ENCODE assay signal across 8 cellular contexts in genomic region chr19:44024900-44025216, GRCh38. TPM values are rescaled to one million over a fixed set of nuclear protein-coding genes. Genes with fewer than 3 reads are reported as not detected.
DNase-seq lines count a peak whose midpoint lies in the region; ATAC-seq and TF ChIP-seq lines count a peak whose summit lies in the region.

No MANE protein-coding gene starts in this region.

- dilution Hi-C loops in IMR-90 (cut with HindIII; ENCODE audit: low sequenced_read_pairs, unreplicated experiment): no loop called here

- H3K27me3 ChIP-seq in IMR-90 (ENCODE audit: control insufficient read depth, insufficient read depth, low read length) (no peaks in the 10 kb centered on the region), colonic mucosa (no peaks in the 10 kb centered on the region)
- H3K27me3 ChIP-seq in naive thymus-derived CD4-positive, alpha-beta T cell (ENCODE audit: control insufficient read depth in 2 of 2, insufficient read depth in 2 of 2, low read length in 2 of 2): no peaks in the 10 kb centered on the region

- H2AFZ ChIP-seq in IMR-90 (replicated peaks; ENCODE audit: low read length, poor library complexity): peak overlapping the region; percentile 96

- peak overlapping the region; percentile 95 to 100 (median 98) for H3K4me3 Mint-ChIP-seq in naive thymus-derived CD4-positive, alpha-beta T cell

- H3K27me3 Mint-ChIP-seq in naive thymus-derived CD4-positive, alpha-beta T cell: peaks cover 0 to 14% (median 7%) of the 10 kb centered on the region in 5 donors

- no peak overlapping the region for H2BK20ac ChIP-seq in IMR-90 (ENCODE audit: low read depth, low read length)

- POLR2A ChIA-PET in IMR-90 (lab: Charles Lee; ENCODE audit: unreplicated experiment): no interaction called here
- POLR2A ChIA-PET in naive thymus-derived CD4-positive, alpha-beta T cell (lab: Charles Lee): interaction anchor here (0.9 to 1.4 kb wide), 4 partner anchors 9 to 182 kb away, joined by 3 to 4 read pairs (median 3); partner anchors contain the start of gene ZNF45

- peaks cover 27 to 52% (median 47%) of the 10 kb centered on the region in 5 donors for H3K36me3 Mint-ChIP-seq in naive thymus-derived CD4-positive, alpha-beta T cell

- peak overlapping the region; percentile 64 for H2BK5ac ChIP-seq in IMR-90 (ENCODE audit: low read depth, low read length, poor library complexity, severe bottlenecking)

- peak overlapping the region; percentile 65; the same call in 1 of the 2 replicates for H3K18ac ChIP-seq in IMR-90 (ENCODE audit: low read depth, low read length)

- H4K20me1 ChIP-seq in IMR-90 (ENCODE audit: insufficient read depth, low read length): no peaks in the 10 kb centered on the region

- H3K4me1 Mint-ChIP-seq in naive thymus-derived CD4-positive, alpha-beta T cell: peaks cover 12 to 40% (median 31%) of the 10 kb centered on the region in 7 donors

- peak overlapping the region; percentile 99 for H4K5ac ChIP-seq in IMR-90 (ENCODE audit: low read depth, low read length)

- no peak overlapping the region for H2BK120ac ChIP-seq in IMR-90 (ENCODE audit: low read depth, low read length)

- peak overlapping the region; percentile 7; the same call in 1 of the 2 replicates for H4K91ac ChIP-seq in IMR-90 (ENCODE audit: insufficient read depth, low read depth, low read length)

- peak overlapping the region; percentile 2; the same call in 1 of the 2 replicates for H2AK5ac ChIP-seq in IMR-90 (ENCODE audit: low read depth, low read length)

- peaks cover 17% of the 10 kb centered on the region for H3K36me3 ChIP-seq in IMR-90 (ENCODE audit: control insufficient read depth, insufficient read depth, low read length)
- no peaks in the 10 kb centered on the region for H3K36me3 ChIP-seq in colonic mucosa
- peaks cover 0 to 37% (median 21%) of the 10 kb centered on the region in 3 experiments for H3K36me3 ChIP-seq in naive thymus-derived CD4-positive, alpha-beta T cell (ENCODE audit: control insufficient read depth in 2 of 3, insufficient read depth in 3 of 3, low read length in 3 of 3)

- DNase-seq in AG09309 (ENCODE audit: low read depth): no peak
- no peak for DNase-seq in IMR-90
- no peak for DNase-seq in colonic mucosa
- no peak for DNase-seq in naive thymus-derived CD4-positive, alpha-beta T cell
- no peak for DNase-seq in DMS 273 (lab: John Stamatoyannopoulos, UW; ENCODE audit: unreplicated experiment)
- DNase-seq in central memory CD4-positive, alpha-beta T cell: no peak
- DNase-seq in stimulated activated CD4-positive, alpha-beta T cell treated with anti-CD3 and anti-CD28 coated beads, Interleukin-4, amount 100 ng/mL, for 4 hours: no peak

- H3K79me1 ChIP-seq in IMR-90 (ENCODE audit: low read depth in 1 of 2, low read length in 2 of 2): peaks cover 15 to 27% of the 10 kb centered on the region in 2 experiments

- TF ChIP-seq POLR2A in IMR-90 (IDR thresholded peaks at IDR 0.05; ENCODE audit: low read depth, low read length): no peak

- peaks cover 15 to 77% (median 48%) of the 10 kb centered on the region in 11 donors for H3K9me3 Mint-ChIP-seq in naive thymus-derived CD4-positive, alpha-beta T cell

- CTCF ChIA-PET in IMR-90 (lab: Yijun Ruan, JAX): no interaction called here
- CTCF ChIA-PET in naive thymus-derived CD4-positive, alpha-beta T cell (lab: Charles Lee): interaction anchor here (1.1 kb wide), 1 partner anchor 9 kb away, joined by 4 read pairs; no protein-coding TSS in a partner anchor

- no peak for TF ChIP-seq RAD21 in IMR-90 (IDR thresholded peaks at IDR 0.05; ENCODE audit: low read length)

- peak overlapping the region; percentile 93 for H2AK9ac ChIP-seq in IMR-90 (replicated peaks; ENCODE audit: low read depth, low read length, poor library complexity)

- in situ Hi-C loops in IMR-90 (cut with MboI; ENCODE audit: low sequenced_read_pairs): no loop called here

- H3K56ac ChIP-seq in IMR-90 (ENCODE audit: extremely low read depth, insufficient read depth, low read length): no peak overlapping the region

- H4K8ac ChIP-seq in IMR-90 (ENCODE audit: low read depth in 2 of 2, low read length in 2 of 2): peak overlapping the region; percentile 90 to 99

- H3K9me3 ChIP-seq in IMR-90 (ENCODE audit: control insufficient read depth, insufficient read depth, low read length) (peaks cover 5% of the 10 kb centered on the region; the same call in 1 of the 2 replicates), colonic mucosa (no peaks in the 10 kb centered on the region)
- H3K9me3 ChIP-seq in naive thymus-derived CD4-positive, alpha-beta T cell (ENCODE audit: control insufficient read depth in 2 of 3, low read length in 3 of 3): peaks cover 4 to 26% (median 9%) of the 10 kb centered on the region in 3 experiments

- peak overlapping the region; percentile 43; the same call in 1 of the 2 replicates for H3K27ac ChIP-seq in IMR-90 (ENCODE audit: insufficient read depth, low read length)
- no peak overlapping the region for H3K27ac ChIP-seq in colonic mucosa
- peak overlapping the region; percentile 71 for H3K27ac ChIP-seq in naive thymus-derived CD4-positive, alpha-beta T cell (ENCODE audit: low read depth, low read length)

- no peak overlapping the region for H3K23ac ChIP-seq in IMR-90 (ENCODE audit: low read depth, low read length)

- intact Hi-C loops in IMR-90 (cut with micrococcal nuclease) (no loop called here), colonic mucosa (cut with DNase I) (loop anchor here (10.0 kb wide), 1 partner anchor 90 kb away; the partner anchor contains the start of gene ZNF225)
- intact Hi-C loops in naive thymus-derived CD4-positive, alpha-beta T cell (cut with micrococcal nuclease): loop anchor here (1.0 kb wide), 11 partner anchors 23 to 280 kb away; partner anchors contain the start of genes ZNF224 (in 2 of the 2), ZNF230 (in 2 of the 2), ZNF284 (in 2 of the 2) and ZNF45 (in 2 of the 2)

- no peak overlapping the region for H2BK15ac ChIP-seq in IMR-90 (ENCODE audit: low read depth, low read length)

- H3K14ac ChIP-seq in IMR-90 (replicated peaks; ENCODE audit: low read depth, low read length): peak overlapping the region; percentile 66

- H3K9ac ChIP-seq in IMR-90 (ENCODE audit: low read depth, low read length): peak overlapping the region; percentile 80
- H3K9ac ChIP-seq in colonic mucosa (ENCODE audit: low read depth in 2 of 2, low read length in 2 of 2): peak overlapping the region in 1 of 2 donors; percentile 75

- WGBS in IMR-90 (ENCODE audit: extremely low coverage in 2 of 2, insufficient read length in 1 of 2), 2 experiments: no CpG with 5 or more reads among the region's 4 CpGs

- no TSS peak for BruUV-seq in IMR-90 (replicated peaks; lab: Mats Ljungman, UMichigan)

- H3K27ac Mint-ChIP-seq in naive thymus-derived CD4-positive, alpha-beta T cell: peak overlapping the region; percentile 84 to 98 (median 94)

- ATAC-seq in IMR-90 (ENCODE audit: low read depth) (no peak), GM21529 (IDR thresholded peaks at IDR 0.05; ENCODE audit: unreplicated experiment) (no peak)
- ATAC-seq in naive thymus-derived CD4-positive, alpha-beta T cell: no peak

- TF ChIP-seq CTCF in AG09309 (IDR thresholded peaks at IDR 0.05; ENCODE audit: control insufficient read depth, insufficient read depth, low read depth, low read length, missing control alignments) (no peak), IMR-90 (conservative IDR thresholded peaks at IDR 0.05; ENCODE audit: low read depth, low read length) (no peak), colonic mucosa (IDR thresholded peaks at IDR 0.05) (no peak)

- H3K4me1 ChIP-seq in IMR-90 (ENCODE audit: control insufficient read depth, insufficient read depth, low read length): no peaks in the 10 kb centered on the region; the same call in 1 of the 2 replicates
- no peaks in the 10 kb centered on the region for H3K4me1 ChIP-seq in colonic mucosa
- peaks cover 5 to 9% of the 10 kb centered on the region in 2 donors for H3K4me1 ChIP-seq in naive thymus-derived CD4-positive, alpha-beta T cell (ENCODE audit: control insufficient read depth in 2 of 2, insufficient read depth in 2 of 2, low read length in 2 of 2)

- H3K9me1 ChIP-seq in IMR-90 (ENCODE audit: insufficient read depth, low read length): peaks cover 8% of the 10 kb centered on the region; the same call in 1 of the 2 replicates

- peak overlapping the region; percentile 99 for H3K4me2 ChIP-seq in IMR-90 (ENCODE audit: low read depth, low read length)

- H3K4ac ChIP-seq in IMR-90 (ENCODE audit: low read depth, low read length): peak overlapping the region; percentile 58

- H3K4me3 ChIP-seq in AG09309 (ENCODE audit: control insufficient read depth, low read depth, low read length) (peak overlapping the region; percentile 95), IMR-90 (ENCODE audit: insufficient read depth, low read depth, low read length) (peak overlapping the region; percentile 79), colonic mucosa (peak overlapping the region; percentile 76)
- H3K4me3 ChIP-seq in naive thymus-derived CD4-positive, alpha-beta T cell (ENCODE audit: low read length): peak overlapping the region; percentile 76

RNA-seq across cellular contexts. Expression of gene ZNF222, which starts 0.3 kb away (rescaled TPM):
- 7.0 and 8.6 TPM in 2 replicates for total RNA-seq in IMR-90 (2012; rRNA removed)
- polyA plus RNA-seq in IMR-90 (2012; rRNA removed): 2.8 and 3.2 TPM in 2 replicates
- polyA plus RNA-seq in IMR-90 (2012; cell fraction: cytosol; rRNA removed): 0.76 and 1.6 TPM in 2 replicates
- polyA plus RNA-seq in IMR-90 (2012; cell fraction: nucleus; rRNA removed; ENCODE audit: low replicate concordance): 0.87 and 3.7 TPM in 2 replicates
- 1 to 10 TPM; 1.2 to 2.4 TPM for total RNA-seq in colonic mucosa
- total RNA-seq in naive thymus-derived CD4-positive, alpha-beta T cell: 10 to 100 TPM in 1 of 5 experiments, 1 to 10 TPM in 4; 2.9 to 10.1 (median 4.5) TPM
- 1 to 10 TPM; 2.1 to 3.6 TPM for polyA plus RNA-seq in naive thymus-derived CD4-positive, alpha-beta T cell

RNA-seq across cellular contexts. Expression of gene ZNF230, which starts 22.1 kb away (rescaled TPM):
- total RNA-seq in IMR-90 (2012; rRNA removed): 3.4 and 5.0 TPM in 2 replicates
- polyA plus RNA-seq in IMR-90 (2012; rRNA removed): 1.4 and 1.5 TPM in 2 replicates
- 0.88 and 1.1 TPM in 2 replicates for polyA plus RNA-seq in IMR-90 (2012; cell fraction: cytosol; rRNA removed)
- polyA plus RNA-seq in IMR-90 (2012; cell fraction: nucleus; rRNA removed; ENCODE audit: low replicate concordance): 1.2 and 3.7 TPM in 2 replicates
- total RNA-seq in colonic mucosa: 1 to 10 TPM; 2.3 to 2.9 TPM
- 10 to 100 TPM in 2 of 5 experiments, 1 to 10 TPM in 3; 2.7 to 18.1 (median 6.7) TPM for total RNA-seq in naive thymus-derived CD4-positive, alpha-beta T cell
- 1 to 10 TPM; 2.4 to 4.6 TPM for polyA plus RNA-seq in naive thymus-derived CD4-positive, alpha-beta T cell

RNA-seq across cellular contexts. Expression of gene ZNF223, which starts 27.0 kb away (rescaled TPM):
- 6.1 and 16.5 TPM in 2 replicates for total RNA-seq in IMR-90 (2012; rRNA removed)
- polyA plus RNA-seq in IMR-90 (2012; rRNA removed): 2.1 and 2.3 TPM in 2 replicates
- polyA plus RNA-seq in IMR-90 (2012; cell fraction: cytosol; rRNA removed): 0.56 and 0.64 TPM in 2 replicates
- 1.1 and 5.6 TPM in 2 replicates for polyA plus RNA-seq in IMR-90 (2012; cell fraction: nucleus; rRNA removed; ENCODE audit: low replicate concordance)
- 1 to 10 TPM; 5.1 to 5.5 TPM for total RNA-seq in colonic mucosa
- total RNA-seq in naive thymus-derived CD4-positive, alpha-beta T cell: 1 to 10 TPM in 4 of 5 experiments, under 1 TPM in 1; 0.15 to 8.7 (median 2.3) TPM
- 1 to 10 TPM; 1.7 to 4.8 TPM for polyA plus RNA-seq in naive thymus-derived CD4-positive, alpha-beta T cell

RNA-seq across cellular contexts. Expression of gene ZNF155, which starts 40.9 kb away (rescaled TPM):
- total RNA-seq in IMR-90 (2012; rRNA removed) (9.0 and 10.8 TPM in 2 replicates), colonic mucosa (1 to 10 TPM; 5.6 to 6.1 TPM)
- 2.5 and 3.5 TPM in 2 replicates for polyA plus RNA-seq in IMR-90 (2012; rRNA removed)
- 0.42 and 0.47 TPM in 2 replicates for polyA plus RNA-seq in IMR-90 (2012; cell fraction: cytosol; rRNA removed)
- polyA plus RNA-seq in IMR-90 (2012; cell fraction: nucleus; rRNA removed; ENCODE audit: low replicate concordance): 0.91 and 13.7 TPM in 2 replicates
- total RNA-seq in naive thymus-derived CD4-positive, alpha-beta T cell: 10 to 100 TPM in 2 of 5 experiments, 1 to 10 TPM in 3; 5.2 to 13.3 (median 9.1) TPM
- polyA plus RNA-seq in naive thymus-derived CD4-positive, alpha-beta T cell: 1 to 10 TPM in 1 of 2 donors, under 1 TPM in 1; 0.99 to 2.8 TPM

RNA-seq across cellular contexts. Expression of gene ZNF284, which starts 47.1 kb away (rescaled TPM):
- total RNA-seq in IMR-90 (2012; rRNA removed): 4.1 and 5.0 TPM in 2 replicates
- 0.96 and 1.2 TPM in 2 replicates for polyA plus RNA-seq in IMR-90 (2012; rRNA removed)
- polyA plus RNA-seq in IMR-90 (2012; cell fraction: cytosol; rRNA removed): 0.18 and 0.22 TPM in 2 replicates
- 0.72 and 3.1 TPM in 2 replicates for polyA plus RNA-seq in IMR-90 (2012; cell fraction: nucleus; rRNA removed; ENCODE audit: low replicate concordance)
- 1 to 10 TPM; 1.2 to 1.4 TPM for total RNA-seq in colonic mucosa
- 1 to 10 TPM; 1.9 to 4.4 (median 2.4) TPM for total RNA-seq in naive thymus-derived CD4-positive, alpha-beta T cell
- under 1 TPM; 0.54 to 0.61 TPM for polyA plus RNA-seq in naive thymus-derived CD4-positive, alpha-beta T cell
